Comparison of ENCODE assay signal across 8 cellular contexts in the genomic region with DNA sequence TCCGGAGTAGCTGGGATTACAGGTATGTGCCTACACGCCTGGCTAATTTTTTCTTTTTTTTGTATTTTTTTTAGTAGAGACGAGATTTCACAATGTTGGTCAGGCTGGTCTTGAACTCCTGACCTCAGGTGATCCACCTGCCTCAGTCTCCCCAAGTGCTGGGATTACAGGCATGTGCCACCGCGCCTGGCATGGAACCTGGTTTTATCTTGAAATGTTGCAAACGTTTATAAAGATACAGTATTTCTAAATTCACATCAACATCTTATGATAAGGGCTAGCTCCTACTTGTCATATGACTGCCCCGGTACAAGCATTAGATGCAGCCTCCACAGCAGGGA. TPM values are rescaled to one million over a fixed set of nuclear protein-coding genes. Genes with fewer than 3 reads are reported as not detected.
DNase-seq lines count a peak whose midpoint lies in the region; ATAC-seq and TF ChIP-seq lines count a peak whose summit lies in the region.

No MANE protein-coding gene starts in this region.

- peak overlapping the region; percentile 90 for H3K4me3 ChIP-seq in GM23248
- peak overlapping the region; percentile 99 for H3K4me3 ChIP-seq in WERI-Rb-1 (ENCODE audit: low read depth, low read length)
- H3K4me3 ChIP-seq in foreskin fibroblast (ENCODE audit: low read depth in 1 of 2, low read length in 2 of 2), result peak overlapping the region; percentile 76 to 92
- H3K4me3 ChIP-seq in skeletal muscle tissue (ENCODE audit: low read length in 3 of 3), result peak overlapping the region; percentile 90 to 95 (median 94)

- H3K27me3 ChIP-seq in GM23248 (replicated peaks; ENCODE audit: insufficient read depth) (no peaks in the 10 kb centered on the region), WERI-Rb-1 (ENCODE audit: insufficient read depth, low read depth, severe bottlenecking) (no peaks in the 10 kb centered on the region), skeletal muscle tissue (ENCODE audit: control insufficient read depth in 3 of 3, insufficient read depth in 3 of 3, low read length in 3 of 3) (no peaks in the 10 kb centered on the region)

- H3K9me3 ChIP-seq in GM23248 (ENCODE audit: low read depth) (no peaks in the 10 kb centered on the region), WERI-Rb-1 (ENCODE audit: severe bottlenecking) (no peaks in the 10 kb centered on the region), skeletal muscle tissue (ENCODE audit: control insufficient read depth in 3 of 3, low read length in 3 of 3) (no peaks in the 10 kb centered on the region)

- H3K36me3 ChIP-seq in GM23248 (ENCODE audit: low read depth) (no peaks in the 10 kb centered on the region), WERI-Rb-1 (peaks cover 14% of the 10 kb centered on the region), skeletal muscle tissue (ENCODE audit: control insufficient read depth in 3 of 3, insufficient read depth in 3 of 3, low read length in 3 of 3) (no peaks in the 10 kb centered on the region)

- H3K4me1 ChIP-seq in GM23248 (ENCODE audit: insufficient read depth) (peaks cover 8% of the 10 kb centered on the region; the same call in 1 of the 2 replicates), skeletal muscle tissue (ENCODE audit: control insufficient read depth in 3 of 3, insufficient read depth in 3 of 3, low read length in 3 of 3) (peaks cover 8 to 22% (median 10%) of the 10 kb centered on the region in 3 donors)

- no peak for TF ChIP-seq CTCF in WERI-Rb-1 (IDR thresholded peaks at IDR 0.05; ENCODE audit: low read depth, low read length)
- no peak for TF ChIP-seq CTCF in foreskin fibroblast (IDR thresholded peaks at IDR 0.05; ENCODE audit: low read depth, low read length)

- H3K9me2 ChIP-seq in GM23248 (ENCODE audit: insufficient read depth), result no peaks in the 10 kb centered on the region

- peak overlapping the region; percentile 91 for H3K27ac ChIP-seq in GM23248
- peak overlapping the region; percentile 94 for H3K27ac ChIP-seq in WERI-Rb-1
- H3K27ac ChIP-seq in skeletal muscle tissue (ENCODE audit: low read depth, low read length), result peak overlapping the region; percentile 100

- H2AFZ ChIP-seq in GM23248, result peak overlapping the region; percentile 89

- ATAC-seq in HG03175 (IDR thresholded peaks at IDR 0.05; ENCODE audit: unreplicated experiment), result no peak

- peaks cover 7% of the 10 kb centered on the region for H3F3A ChIP-seq in GM23248 (ENCODE audit: insufficient read depth)

- H3K4me2 ChIP-seq in GM23248 (ENCODE audit: unreplicated experiment), result peak overlapping the region; percentile 87

- H3K9ac ChIP-seq in GM23248, result peak overlapping the region; percentile 98
- peak overlapping the region; percentile 98 to 99 (median 99) for H3K9ac ChIP-seq in skeletal muscle tissue (ENCODE audit: low read depth in 1 of 3, low read length in 3 of 3)

- DNase-seq in GM23248 (no peak), WERI-Rb-1 (no peak), foreskin fibroblast (no peak), occipital lobe (lab: John Stamatoyannopoulos, UW) (no peak), HuH-7 (ENCODE audit: low spot score) (no peak), germinal center (ENCODE audit: low spot score) (no peak)

- 30 to 32% methylated on average over 7 of the region's 7 CpGs for WGBS in GM23248 (ENCODE audit: low coverage in 1 of 2, low lambda C conversion rate in 2 of 2, missing lambda C conversion rate in 2 of 2), 2 experiments

- peaks cover 8% of the 10 kb centered on the region; the same call in 1 of the 2 replicates for H4K20me1 ChIP-seq in GM23248 (ENCODE audit: insufficient read depth)

- in situ Hi-C loops in GM23248 (cut with MboI), result no loop called here

- peaks cover 35% of the 10 kb centered on the region for H3K79me2 ChIP-seq in GM23248 (ENCODE audit: insufficient read depth)

RNA-seq across cellular contexts. Expression of a gene that starts 1.5 kb away (rescaled TPM):
- total RNA-seq in GM23248 (2014; rRNA removed; shearing (Covaris generic)), result 149 and 175 TPM in 2 replicates
- 102 and 113 TPM in 2 replicates for polyA plus RNA-seq in GM23248 (2016; fragmentation: Nextera tagmentation; extraction: Ambion mirVana)
- total RNA-seq in skeletal muscle tissue (114 TPM), occipital lobe (122 TPM)

RNA-seq across cellular contexts. Expression of a gene that starts 9.9 kb away (rescaled TPM):
- 17.8 and 21.4 TPM in 2 replicates for total RNA-seq in GM23248 (2014; rRNA removed; shearing (Covaris generic))
- 5.7 and 6.3 TPM in 2 replicates for polyA plus RNA-seq in GM23248 (2016; fragmentation: Nextera tagmentation; extraction: Ambion mirVana)
- total RNA-seq in skeletal muscle tissue (5.7 TPM), occipital lobe (35.1 TPM)

RNA-seq across cellular contexts. Expression of a gene that starts 48.1 kb away (rescaled TPM):
- total RNA-seq in GM23248 (2014; rRNA removed; shearing (Covaris generic)), result 10.2 and 12.6 TPM in 2 replicates
- polyA plus RNA-seq in GM23248 (2016; fragmentation: Nextera tagmentation; extraction: Ambion mirVana), result 6.2 and 6.8 TPM in 2 replicates
- total RNA-seq in skeletal muscle tissue, result 12.0 TPM
- total RNA-seq in occipital lobe, result 10.5 TPM
